1 cellular context compared by ENCODE assay signal in the genomic region with DNA sequence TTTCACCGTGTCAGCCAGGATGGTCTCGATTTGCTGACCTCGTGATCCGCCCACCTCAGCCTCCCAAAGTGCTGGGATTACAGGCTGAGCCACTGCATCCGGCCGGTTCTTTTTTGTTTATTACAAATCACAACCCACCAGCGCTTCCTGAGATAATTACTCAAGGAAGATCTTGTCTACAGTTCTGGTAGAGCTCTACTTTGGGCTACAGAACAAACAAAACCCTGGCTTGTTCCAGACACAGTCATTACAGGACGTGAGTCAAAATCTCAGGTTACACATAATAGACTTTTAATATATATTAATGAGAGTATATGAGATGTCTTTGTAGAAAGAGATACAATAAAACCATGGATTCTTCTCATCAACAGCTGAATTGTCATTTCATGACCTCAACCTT.
TF ChIP-seq lines count a peak whose summit lies in the region.

No MANE protein-coding gene starts in this region.

TF ChIP-seq in GM23338, 12 proteins besides CTCF, POLR2A, EP300 and RAD21 (continued from another document):
- TF ChIP-seq NANOG (IDR thresholded peaks at IDR 0.05; ENCODE audit: borderline replicate concordance) (no peak), POLR2AphosphoS5 (IDR thresholded peaks at IDR 0.05; ENCODE audit: low read depth) (no peak)
